ENCODE assay signal across 17 cellular contexts in genomic region chr2:122999258-122999657, GRCh38.
DNase-seq lines count a peak whose midpoint lies in the region; ATAC-seq lines count a peak whose summit lies in the region.
"Had no signal": no experiment of that assay in that cellular context is flagged by ENCODE, and none has a peak within 500 bp of the region (broad histone marks: within the 10 kb centered on the region; RNA-seq: fewer than 3 reads in every experiment).

No MANE protein-coding gene starts in this region.

- H3K4me1 ChIP-seq in HUES64 (ENCODE audit: insufficient read depth, low read length) (peaks cover 32% of the 10 kb centered on the region), iPS-20b (ENCODE audit: insufficient read depth, low read length) (peaks cover 25% of the 10 kb centered on the region; the same call in 1 of the 2 replicates)

- 97% methylated on average over 3 of the region's 3 CpGs for WGBS in HUES64

- ATAC-seq in GM18867 (IDR thresholded peaks at IDR 0.05; ENCODE audit: unreplicated experiment) (peak; percentile 83), HG02798 (IDR thresholded peaks at IDR 0.05; ENCODE audit: poor library complexity, unreplicated experiment) (peak; percentile 72), HG02840 (IDR thresholded peaks at IDR 0.05; ENCODE audit: low FRiP score, unreplicated experiment) (no peak), GM18861 (IDR thresholded peaks at IDR 0.05; ENCODE audit: unreplicated experiment) (no peak)

- H3K36me3 ChIP-seq in HUES64 (ENCODE audit: insufficient read depth, low read length): no peaks in the 10 kb centered on the region
- no peaks in the 10 kb centered on the region for H3K36me3 ChIP-seq in iPS-20b (ENCODE audit: insufficient read depth, low read depth, low read length)

- H3K4me3 ChIP-seq in HUES64 (ENCODE audit: low read length) (no peak overlapping the region), iPS-20b (ENCODE audit: low read length) (no peak overlapping the region)

- DNase-seq in globus pallidus (ENCODE audit: low spot score): no peak
- DNase-seq in Ammon's horn (ENCODE audit: low spot score): no peak
- DNase-seq: COR-L47; EL; NCI-H1105 treated with DMSO at 0.1 percent for 48 hours; NCI-H1694 treated with DMSO at 0.1 percent for 48 hours; NCI-H526 treated with DMSO at 0.1 percent for 48 hours; NK-92 treated with Interleukin-12 subunit alpha and Interleukin-12 subunit beta, amount 100 ng/mL, for 24 hours; OCI-M1; RPMI8226 had no signal

- no peak overlapping the region for H3K9ac ChIP-seq in HUES64 (ENCODE audit: low read depth, low read length)
- H3K9ac ChIP-seq in iPS-20b (ENCODE audit: low read depth, low read length): no peak overlapping the region

- H3K27me3 ChIP-seq in HUES64 (ENCODE audit: insufficient read depth, low read length) (no peaks in the 10 kb centered on the region), iPS-20b (ENCODE audit: insufficient read depth, low read length) (no peaks in the 10 kb centered on the region)

- no peaks in the 10 kb centered on the region for H3K9me3 ChIP-seq in HUES64 (ENCODE audit: insufficient read depth, low read depth, low read length)
- H3K9me3 ChIP-seq in iPS-20b (ENCODE audit: insufficient read depth, low read depth, low read length): no peaks in the 10 kb centered on the region

- H3K27ac ChIP-seq in HUES64 (ENCODE audit: low read depth, low read length) (peak overlapping the region; percentile 79; the same call in 1 of the 2 replicates), iPS-20b (ENCODE audit: low read length) (peak overlapping the region; percentile 44)
- H3K27ac ChIP-seq: C4-2B had no signal

Comparison
In these comparisons a context has a peak if more than half of its experiments do, and no peak if none do; other contexts are left out.
1. ATAC-seq: peak in GM18867 (single experiment) and HG02798 (single experiment); none in HG02840 (single experiment) and GM18861 (single experiment).